In genomic region chr17:40038882-40039513, GRCh38 we compare ENCODE assay signal across 8 cellular contexts. TPM values are rescaled to one million over a fixed set of nuclear protein-coding genes. Genes with fewer than 3 reads are reported as not detected.
DNase-seq lines count a peak whose midpoint lies in the region; ATAC-seq and TF ChIP-seq lines count a peak whose summit lies in the region.

No MANE protein-coding gene starts in this region.

- H3K4me1 ChIP-seq in stomach smooth muscle (ENCODE audit: control insufficient read depth, insufficient read depth, low read length) = peaks cover 36% of the 10 kb centered on the region

- H3K4me3 ChIP-seq in AG04450 (ENCODE audit: low read depth, low read length) = no peak overlapping the region; the same call in 1 of the 2 replicates
- H3K4me3 ChIP-seq in stomach smooth muscle (ENCODE audit: low read length in 2 of 2) = peak overlapping the region in 1 of 2 donors; percentile 40

- DNase-seq in AG04450 (ENCODE audit: low read depth, low spot score) (peak; percentile 66), HEK293T (ENCODE audit: extremely low spot score) (peak; percentile 28), amniotic stem cell (lab: John Stamatoyannopoulos, UW) (peak; percentile 86), hepatic stellate cell (ENCODE audit: low spot score) (peak; percentile 88)
- no peak for DNase-seq in stimulated activated CD4-positive, alpha-beta T cell treated with anti-CD3 and anti-CD28 coated beads, Interleukin-4, amount 100 ng/mL, for 1 hour

- H3K9me3 ChIP-seq in AG04450 (ENCODE audit: control insufficient read depth, insufficient read depth, low read length) (no peaks in the 10 kb centered on the region), stomach smooth muscle (ENCODE audit: control insufficient read depth in 2 of 2, low read length in 2 of 2) (no peaks in the 10 kb centered on the region)

- no peak for ATAC-seq in HG03571 (IDR thresholded peaks at IDR 0.05; ENCODE audit: unreplicated experiment)
- ATAC-seq in HG02571 (IDR thresholded peaks at IDR 0.05; ENCODE audit: unreplicated experiment) = no peak

- TF ChIP-seq CTCF in AG04450 (IDR thresholded peaks at IDR 0.05; ENCODE audit: low read depth, low read length) = peak; percentile 87

- H3K9ac ChIP-seq in stomach smooth muscle (ENCODE audit: low read length in 2 of 2) = peak overlapping the region; percentile 13 to 39

- CTCF ChIA-PET in AG04450 (lab: Charles Lee) = interaction anchor here (0.6 to 3.3 kb wide), 12 partner anchors 9 to 163 kb away, joined by 3 to 46 read pairs (median 6); partner anchors contain the start of genes MED24 and NR1D1
- CTCF ChIA-PET in HEK293T (lab: Yijun Ruan, JAX) = interaction anchor here (0.5 to 2.0 kb wide), 15 partner anchors 11 to 147 kb away, joined by 3 to 15 read pairs (median 4); partner anchors contain the start of gene NR1D1

- no peaks in the 10 kb centered on the region for H3K27me3 ChIP-seq in AG04450 (ENCODE audit: control insufficient read depth, insufficient read depth, low read length)
- H3K27me3 ChIP-seq in stomach smooth muscle (ENCODE audit: control insufficient read depth in 1 of 2, insufficient read depth in 2 of 2, low read length in 2 of 2) = no peaks in the 10 kb centered on the region

- POLR2A ChIA-PET in AG04450 (lab: Yijun Ruan, JAX) (interaction anchor here (0.7 to 1.1 kb wide), 6 partner anchors 15 to 105 kb away, joined by 3 to 6 read pairs (median 4); partner anchors contain the start of gene MED24), HEK293T (lab: Yijun Ruan, JAX) (interaction anchor here (1.0 to 3.0 kb wide), 3 partner anchors 15 to 74 kb away, joined by 3 to 19 read pairs (median 6); partner anchors contain the start of gene MED24)

- peaks cover 0 to 13% of the 10 kb centered on the region in 2 donors for H3K36me3 ChIP-seq in stomach smooth muscle (ENCODE audit: control insufficient read depth in 2 of 2, insufficient read depth in 2 of 2, low read length in 2 of 2)

- peak overlapping the region; percentile 52 for H3K27ac ChIP-seq in AG04450 (ENCODE audit: low read depth, low read length)
- H3K27ac ChIP-seq in stomach smooth muscle (ENCODE audit: low read length) = peak overlapping the region; percentile 78

TF ChIP-seq in HEK293T, 16 proteins besides CTCF, POLR2A, EP300 and RAD21:
- no peak for TF ChIP-seq CTBP1 (IDR thresholded peaks at IDR 0.05; ENCODE audit: borderline replicate concordance)
- TF ChIP-seq ZNF384 (IDR thresholded peaks at IDR 0.05) = no peak
- no peak for TF ChIP-seq FOXM1 (IDR thresholded peaks at IDR 0.05; ENCODE audit: borderline replicate concordance)
- no peak for TF ChIP-seq TARDBP (IDR thresholded peaks at IDR 0.05)
- TF ChIP-seq NFRKB (IDR thresholded peaks at IDR 0.05) = no peak
- TF ChIP-seq FOXA1 (IDR thresholded peaks at IDR 0.05) = no peak
- no peak for TF ChIP-seq HDGF (IDR thresholded peaks at IDR 0.05; ENCODE audit: borderline replicate concordance)
- no peak for TF ChIP-seq LEF1 (IDR thresholded peaks at IDR 0.05; ENCODE audit: borderline replicate concordance)
- TF ChIP-seq FOXK2 (IDR thresholded peaks at IDR 0.05) = no peak
- TF ChIP-seq L3MBTL2 (conservative IDR thresholded peaks at IDR 0.05) = no peak
- no peak for TF ChIP-seq SP1 (IDR thresholded peaks at IDR 0.05)
- no peak for TF ChIP-seq SUZ12 (IDR thresholded peaks at IDR 0.05)
- no peak for TF ChIP-seq ARNT (IDR thresholded peaks at IDR 0.05)
- TF ChIP-seq PKNOX1 (IDR thresholded peaks at IDR 0.05) = no peak
- no peak for TF ChIP-seq BHLHE40 (IDR thresholded peaks at IDR 0.05; ENCODE audit: borderline replicate concordance)
- no peak for TF ChIP-seq ELF4 (IDR thresholded peaks at IDR 0.05)
TF ChIP-seq in HEK293T: peak in this region for 0.

RNA-seq across cellular contexts. Expression of gene MED24, which starts 15.2 kb away (rescaled TPM):
- polyA plus RNA-seq in AG04450 (2011; rRNA removed) = 47.0 and 54.0 TPM in 2 replicates
- polyA minus RNA-seq in AG04450 (2011; rRNA and poly(A)+ RNA removed) = 59.4 and 92.8 TPM in 2 replicates

RNA-seq across cellular contexts. Expression of gene CSF3, which starts 23.8 kb away (rescaled TPM):
- polyA plus RNA-seq in AG04450 (2011; rRNA removed) = 0.05 TPM in 1 of 2 replicates, not detected in the other
- not detected in 2 replicates for polyA minus RNA-seq in AG04450 (2011; rRNA and poly(A)+ RNA removed)

RNA-seq across cellular contexts. Expression of gene THRA, which starts 23.8 kb away (rescaled TPM):
- 25.2 and 32.0 TPM in 2 replicates for polyA plus RNA-seq in AG04450 (2011; rRNA removed)
- polyA minus RNA-seq in AG04450 (2011; rRNA and poly(A)+ RNA removed) = 20.2 and 24.6 TPM in 2 replicates

RNA-seq across cellular contexts. Expression of gene PSMD3, which starts 58.4 kb away (rescaled TPM):
- 62.6 and 81.6 TPM in 2 replicates for polyA plus RNA-seq in AG04450 (2011; rRNA removed)
- polyA minus RNA-seq in AG04450 (2011; rRNA and poly(A)+ RNA removed) = 71.4 and 98.7 TPM in 2 replicates
